28 cellular contexts compared by ENCODE assay signal in the genomic region with DNA sequence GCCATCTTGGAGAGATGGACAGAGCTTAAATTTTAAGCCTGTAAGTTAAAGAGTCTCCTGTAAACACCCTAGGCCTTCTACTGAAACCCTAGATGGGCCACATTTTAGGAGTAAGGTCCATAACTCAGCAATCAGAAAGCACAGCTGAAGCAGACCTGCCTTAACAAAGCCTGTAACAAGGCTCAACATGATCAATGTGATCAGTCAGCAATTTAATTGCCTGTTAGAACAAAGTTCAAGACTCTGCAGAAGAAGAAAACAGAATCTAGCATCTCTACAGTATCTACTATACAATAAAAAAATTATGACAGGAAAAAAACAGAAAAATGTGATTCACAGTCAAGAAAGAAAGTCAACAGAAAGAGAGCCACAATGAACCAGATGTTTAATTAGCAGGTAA. TPM values are rescaled to one million over a fixed set of nuclear protein-coding genes. Genes with fewer than 3 reads are reported as not detected.
"Had no signal": no experiment of that assay in that cellular context is flagged by ENCODE, and none has a peak within 500 bp of the region (broad histone marks: within the 10 kb centered on the region; RNA-seq: fewer than 3 reads in every experiment).

No MANE protein-coding gene starts in this region.

- H3K27me3 Mint-ChIP-seq: progenitor cell of endocrine pancreas had no signal

- ATAC-seq: esophagus mucosa; foreskin keratinocyte; gastroesophageal sphincter; heart right ventricle; left ventricle myocardium superior; lower lobe of right lung; natural killer cell; sciatic nerve; stimulated activated effector memory CD8-positive, alpha-beta T cell treated with anti-CD3 and anti-CD28 coated beads, Interleukin-12 subunit alpha, Interleukin-12 subunit beta, amount 100 ng/mL, for 72 hours had no signal

- H3K9me3 Mint-ChIP-seq: natural killer cell; neural crest cell; stimulated activated effector memory CD8-positive, alpha-beta T cell treated with anti-CD3 and anti-CD28 coated beads, Interleukin-12 subunit alpha, Interleukin-12 subunit beta, amount 100 ng/mL, for 72 hours had no signal

- FAIRE-seq: urothelium cell line had no signal

- H3K4me1 Mint-ChIP-seq: immature natural killer cell; natural killer cell; stimulated activated effector memory CD8-positive, alpha-beta T cell treated with anti-CD3 and anti-CD28 coated beads, Interleukin-12 subunit alpha, Interleukin-12 subunit beta, amount 100 ng/mL, for 72 hours had no signal

- DNase-seq: dorsolateral prefrontal cortex; effector CD4-positive, alpha-beta T cell; foreskin keratinocyte; glutamatergic neuron; heart right ventricle; hippocampal formation; immature natural killer cell; islet precursor cell; left ventricle myocardium superior; lower lobe of right lung; natural killer cell; stimulated activated CD4-positive, alpha-beta T cell treated with anti-CD3 and anti-CD28 coated beads, Interleukin-2, amount 100 ng/mL, for 24 hours; stimulated activated CD4-positive, alpha-beta T cell treated with anti-CD3 and anti-CD28 coated beads, Interleukin-4, amount 100 ng/mL, for 24 hours; stimulated activated naive CD4-positive, alpha-beta T cell treated with Interleukin-2 at 50 U/mL for 16 hours; stomach; testis; tibial artery; upper lobe of left lung had no signal

- H3K27ac Mint-ChIP-seq: immature natural killer cell; natural killer cell; stimulated activated effector memory CD8-positive, alpha-beta T cell treated with anti-CD3 and anti-CD28 coated beads, Interleukin-12 subunit alpha, Interleukin-12 subunit beta, amount 100 ng/mL, for 72 hours had no signal

- H3K36me3 Mint-ChIP-seq: immature natural killer cell; natural killer cell; stimulated activated effector memory CD8-positive, alpha-beta T cell treated with anti-CD3 and anti-CD28 coated beads, Interleukin-12 subunit alpha, Interleukin-12 subunit beta, amount 100 ng/mL, for 72 hours had no signal

- H3K9ac ChIP-seq: parathyroid adenoma had no signal

- H3K4me1 ChIP-seq: parathyroid adenoma, testis had no signal

- H3K4me3 ChIP-seq: dorsolateral prefrontal cortex, gastroesophageal sphincter, heart right ventricle, lower lobe of right lung, stomach, testis, tibial artery, upper lobe of left lung had no signal

- H3K9me3 ChIP-seq: gastroesophageal sphincter, heart right ventricle, lower lobe of right lung, neutrophil, stomach, testis, tibial artery, upper lobe of left lung had no signal

- H3K4me3 Mint-ChIP-seq: immature natural killer cell; natural killer cell; neural crest cell; stimulated activated effector memory CD8-positive, alpha-beta T cell treated with anti-CD3 and anti-CD28 coated beads, Interleukin-12 subunit alpha, Interleukin-12 subunit beta, amount 100 ng/mL, for 72 hours had no signal

- H3K27me3 ChIP-seq: dorsolateral prefrontal cortex, foreskin keratinocyte, gastroesophageal sphincter, heart right ventricle, stomach, testis, tibial artery, upper lobe of left lung had no signal

- H2AFZ ChIP-seq: parathyroid adenoma had no signal

- H3K27ac ChIP-seq: dorsolateral prefrontal cortex, epithelial cell of prostate, foreskin keratinocyte, gastroesophageal sphincter, heart right ventricle, lower lobe of right lung, neutrophil, parathyroid adenoma, stomach, testis, tibial artery, upper lobe of left lung had no signal

- H3K36me3 ChIP-seq: neutrophil had no signal

RNA-seq across cellular contexts. Expression of a gene that starts 27.1 kb away (rescaled TPM):
- polyA plus RNA-seq: immature natural killer cell had no signal
